ENCODE assay signal across 8 cellular contexts in the genomic region with DNA sequence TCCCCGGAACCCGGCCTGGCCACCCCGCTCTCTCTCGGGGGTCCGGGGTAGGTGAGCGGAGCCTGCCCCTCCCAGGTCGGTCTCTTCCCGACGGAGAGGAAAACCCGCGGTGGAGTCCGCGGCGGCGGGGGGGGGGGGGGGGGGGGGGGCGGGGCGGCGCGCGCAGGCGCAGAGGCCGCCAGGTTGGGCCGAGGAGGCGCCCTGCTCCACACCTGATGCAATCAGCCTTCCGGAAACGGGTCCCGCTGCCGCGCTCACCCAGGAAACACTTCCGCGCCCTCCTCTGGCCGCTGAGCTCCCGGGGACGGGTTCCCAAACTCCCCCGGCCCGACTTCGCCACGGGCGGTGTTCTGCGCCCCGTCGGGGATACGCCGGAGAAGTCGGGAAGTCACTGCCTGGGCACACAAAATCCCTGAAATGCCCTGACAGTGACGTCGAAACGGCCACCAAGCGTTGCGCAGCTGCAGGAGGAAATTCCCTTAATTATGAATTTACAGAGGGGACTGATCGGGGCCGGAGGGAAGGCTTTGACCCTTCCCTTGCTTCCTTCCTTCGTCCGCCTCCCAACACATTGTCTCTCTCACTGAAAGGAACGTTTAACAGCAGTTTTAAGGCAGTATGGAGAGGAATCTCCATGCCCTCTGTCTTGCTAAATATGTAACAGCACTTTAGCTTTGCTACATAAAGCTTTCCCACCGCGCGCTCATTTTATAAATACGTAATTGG. TPM values are rescaled to one million over a fixed set of nuclear protein-coding genes. Genes with fewer than 3 reads are reported as not detected.
DNase-seq lines count a peak whose midpoint lies in the region; ATAC-seq and TF ChIP-seq lines count a peak whose summit lies in the region.

No MANE protein-coding gene starts in this region.

- H3K27me3 Mint-ChIP-seq in CD8-positive, alpha-beta memory T cell, result peaks cover 47 to 66% of the 10 kb centered on the region in 2 donors

- DNase-seq in CD8-positive, alpha-beta memory T cell, result peak in 1 of 5 donors; percentile 3
- DNase-seq in NCI-H82 treated with DMSO at 0.1 percent for 48 hours (lab: John Stamatoyannopoulos, UW; ENCODE audit: unreplicated experiment) (peak; percentile 68), germinal center (ENCODE audit: low spot score) (peak; percentile 88), osteoblast (ENCODE audit: insufficient read length, low spot score, missing footprints) (peak; percentile 90), uterus (peak; percentile 78 to 80)
- peak; percentile 8 for DNase-seq in activated effector memory CD4-positive, alpha-beta T cell treated with Interleukin-2 at 50 U/mL for 16 hours

- H3K4me1 ChIP-seq in CD8-positive, alpha-beta memory T cell (ENCODE audit: insufficient read depth, low read length), result no peaks in the 10 kb centered on the region
- H3K4me1 ChIP-seq in osteoblast (ENCODE audit: insufficient read depth, low read length) (peaks cover 20% of the 10 kb centered on the region), uterus (no peaks in the 10 kb centered on the region)

- POLR2A ChIA-PET in CD8-positive, alpha-beta memory T cell (lab: Charles Lee), result no interaction called here

- H3K4me2 ChIP-seq in osteoblast (ENCODE audit: insufficient read depth, low read length), result peak overlapping the region; percentile 98

- H3K4me3 ChIP-seq in CD8-positive, alpha-beta memory T cell (ENCODE audit: low read length), result no peak overlapping the region
- H3K4me3 ChIP-seq in osteoblast (ENCODE audit: insufficient read depth, low read length) (peak overlapping the region; percentile 88), uterus (peak overlapping the region; percentile 50 to 55)

- H3K27ac ChIP-seq in CD8-positive, alpha-beta memory T cell (ENCODE audit: low read depth, low read length), result no peak overlapping the region
- H3K27ac ChIP-seq in osteoblast (ENCODE audit: low read depth, low read length) (peak overlapping the region; percentile 81), uterus (peak overlapping the region; percentile 82 to 87)

- peaks cover 11% of the 10 kb centered on the region for H3K27me3 ChIP-seq in CD8-positive, alpha-beta memory T cell (ENCODE audit: insufficient read depth, low read length, poor library complexity, severe bottlenecking)
- H3K27me3 ChIP-seq in osteoblast (ENCODE audit: insufficient read depth, low read length), result no peaks in the 10 kb centered on the region
- no peaks in the 10 kb centered on the region for H3K27me3 ChIP-seq in uterus

- H3K36me3 ChIP-seq in CD8-positive, alpha-beta memory T cell (ENCODE audit: insufficient read depth, low read length), result no peaks in the 10 kb centered on the region
- no peaks in the 10 kb centered on the region for H3K36me3 ChIP-seq in osteoblast (ENCODE audit: insufficient read depth, low read length)
- H3K36me3 ChIP-seq in uterus, result no peaks in the 10 kb centered on the region

- ATAC-seq in GM19438 (IDR thresholded peaks at IDR 0.05; ENCODE audit: low read depth, unreplicated experiment) (peak; percentile 48), HG03521 (IDR thresholded peaks at IDR 0.05; ENCODE audit: unreplicated experiment) (peak; percentile 48)

- TF ChIP-seq CTCF in osteoblast (IDR thresholded peaks at IDR 0.05; ENCODE audit: extremely low read depth, low read depth, low read length), result peak; percentile 36
- TF ChIP-seq CTCF in uterus (IDR thresholded peaks at IDR 0.05), result peak; percentile 32 to 44 (median 42)

- peak overlapping the region; percentile 99 for H2AFZ ChIP-seq in osteoblast (ENCODE audit: low read length)

- TF ChIP-seq POLR2A in uterus (IDR thresholded peaks at IDR 0.05), result peak in 1 of 2 donors; percentile 60

- H3K36me3 Mint-ChIP-seq in CD8-positive, alpha-beta memory T cell, result peaks cover 0 to 5% (median 0%) of the 10 kb centered on the region in 3 donors

- H3K9me3 ChIP-seq in CD8-positive, alpha-beta memory T cell (ENCODE audit: low read length), result no peaks in the 10 kb centered on the region
- no peaks in the 10 kb centered on the region for H3K9me3 ChIP-seq in osteoblast (ENCODE audit: low read depth, low read length)
- no peaks in the 10 kb centered on the region for H3K9me3 ChIP-seq in uterus

- CTCF ChIA-PET in CD8-positive, alpha-beta memory T cell (lab: Charles Lee), result no interaction called here

- H3K9me3 Mint-ChIP-seq in CD8-positive, alpha-beta memory T cell, result peaks cover 0 to 8% (median 2%) of the 10 kb centered on the region in 5 donors

- peaks cover 26% of the 10 kb centered on the region for H3K79me2 ChIP-seq in osteoblast (ENCODE audit: insufficient read depth, low read length)

- intact Hi-C loops in uterus (cut with DNase I; ENCODE audit: low total_unique reads), result no loop called here

- H3K4me1 Mint-ChIP-seq in CD8-positive, alpha-beta memory T cell, result peaks cover 15 to 33% (median 29%) of the 10 kb centered on the region in 3 donors

- H3K27ac Mint-ChIP-seq in CD8-positive, alpha-beta memory T cell, result no peak overlapping the region

- peaks cover 7% of the 10 kb centered on the region for H4K20me1 ChIP-seq in osteoblast (ENCODE audit: insufficient read depth, low read length)

- H3K4me3 Mint-ChIP-seq in CD8-positive, alpha-beta memory T cell, result peak overlapping the region; percentile 11 to 76 (median 61)

RNA-seq across cellular contexts. Expression of a gene that starts 2.1 kb away (rescaled TPM):
- 1 to 10 TPM in 1 of 2 experiments, under 1 TPM in 1; 0.86 to 1.1 TPM for total RNA-seq in CD8-positive, alpha-beta memory T cell
- polyA plus RNA-seq in CD8-positive, alpha-beta memory T cell, result not detected
- 89.0 and 92.3 TPM in 2 replicates for total RNA-seq in osteoblast
- total RNA-seq in uterus, result 100 to 1,000 TPM in 2 of 4 donors, 10 to 100 TPM in 2; 32.4 to 133 (median 92.1) TPM

RNA-seq across cellular contexts. Expression of a gene that starts 40.3 kb away (rescaled TPM):
- under 1 TPM; 0.75 to 0.83 TPM for total RNA-seq in CD8-positive, alpha-beta memory T cell
- not detected for polyA plus RNA-seq in CD8-positive, alpha-beta memory T cell
- total RNA-seq in osteoblast, result 258 and 348 TPM in 2 replicates
- 10 to 100 TPM in 3 of 4 donors, 1 to 10 TPM in 1; 3.5 to 81.4 (median 46.4) TPM for total RNA-seq in uterus

Comparison
In these comparisons a context has a peak if more than half of its experiments do, and no peak if none do; other contexts are left out.
1. RNA of a gene that starts 2.1 kb away (total RNA-seq): 32.4 to 133 TPM in uterus and 89.0 to 92.3 TPM in osteoblast; 0.86 to 1.1 TPM in CD8-positive, alpha-beta memory T cell; every median in the first group is over 10 times any median in the second.